ENCODE assay signal across 1 cellular context in the genomic region with DNA sequence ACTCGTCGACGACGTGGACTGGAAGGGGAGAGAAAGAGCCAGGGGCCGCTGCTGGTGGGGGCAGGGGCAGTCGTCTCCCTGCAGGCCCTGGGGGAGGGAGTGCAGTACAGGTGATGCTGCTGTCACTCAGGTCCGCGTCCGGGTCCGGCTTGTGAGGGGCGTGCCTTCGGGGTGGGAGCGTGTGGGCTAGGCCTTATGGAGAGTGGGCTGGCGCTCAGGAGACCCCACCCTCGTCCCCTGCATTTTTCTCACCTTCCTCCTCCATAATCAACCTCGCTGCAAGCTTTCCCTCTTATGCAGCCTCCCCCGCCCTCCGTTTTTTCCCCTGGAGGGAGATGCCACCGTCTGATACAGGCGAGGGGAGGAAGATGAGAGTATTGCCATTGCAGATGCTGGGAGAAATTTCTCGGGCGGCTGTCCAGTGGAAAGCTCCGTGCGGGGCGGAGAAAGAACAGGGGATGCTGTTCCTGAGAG.
TF ChIP-seq lines count a peak whose summit lies in the region.

No MANE protein-coding gene starts in this region.

TF ChIP-seq in GM23338, 12 proteins besides CTCF, POLR2A, EP300 and RAD21 (continued from another document):
- TF ChIP-seq, protein P1, sequence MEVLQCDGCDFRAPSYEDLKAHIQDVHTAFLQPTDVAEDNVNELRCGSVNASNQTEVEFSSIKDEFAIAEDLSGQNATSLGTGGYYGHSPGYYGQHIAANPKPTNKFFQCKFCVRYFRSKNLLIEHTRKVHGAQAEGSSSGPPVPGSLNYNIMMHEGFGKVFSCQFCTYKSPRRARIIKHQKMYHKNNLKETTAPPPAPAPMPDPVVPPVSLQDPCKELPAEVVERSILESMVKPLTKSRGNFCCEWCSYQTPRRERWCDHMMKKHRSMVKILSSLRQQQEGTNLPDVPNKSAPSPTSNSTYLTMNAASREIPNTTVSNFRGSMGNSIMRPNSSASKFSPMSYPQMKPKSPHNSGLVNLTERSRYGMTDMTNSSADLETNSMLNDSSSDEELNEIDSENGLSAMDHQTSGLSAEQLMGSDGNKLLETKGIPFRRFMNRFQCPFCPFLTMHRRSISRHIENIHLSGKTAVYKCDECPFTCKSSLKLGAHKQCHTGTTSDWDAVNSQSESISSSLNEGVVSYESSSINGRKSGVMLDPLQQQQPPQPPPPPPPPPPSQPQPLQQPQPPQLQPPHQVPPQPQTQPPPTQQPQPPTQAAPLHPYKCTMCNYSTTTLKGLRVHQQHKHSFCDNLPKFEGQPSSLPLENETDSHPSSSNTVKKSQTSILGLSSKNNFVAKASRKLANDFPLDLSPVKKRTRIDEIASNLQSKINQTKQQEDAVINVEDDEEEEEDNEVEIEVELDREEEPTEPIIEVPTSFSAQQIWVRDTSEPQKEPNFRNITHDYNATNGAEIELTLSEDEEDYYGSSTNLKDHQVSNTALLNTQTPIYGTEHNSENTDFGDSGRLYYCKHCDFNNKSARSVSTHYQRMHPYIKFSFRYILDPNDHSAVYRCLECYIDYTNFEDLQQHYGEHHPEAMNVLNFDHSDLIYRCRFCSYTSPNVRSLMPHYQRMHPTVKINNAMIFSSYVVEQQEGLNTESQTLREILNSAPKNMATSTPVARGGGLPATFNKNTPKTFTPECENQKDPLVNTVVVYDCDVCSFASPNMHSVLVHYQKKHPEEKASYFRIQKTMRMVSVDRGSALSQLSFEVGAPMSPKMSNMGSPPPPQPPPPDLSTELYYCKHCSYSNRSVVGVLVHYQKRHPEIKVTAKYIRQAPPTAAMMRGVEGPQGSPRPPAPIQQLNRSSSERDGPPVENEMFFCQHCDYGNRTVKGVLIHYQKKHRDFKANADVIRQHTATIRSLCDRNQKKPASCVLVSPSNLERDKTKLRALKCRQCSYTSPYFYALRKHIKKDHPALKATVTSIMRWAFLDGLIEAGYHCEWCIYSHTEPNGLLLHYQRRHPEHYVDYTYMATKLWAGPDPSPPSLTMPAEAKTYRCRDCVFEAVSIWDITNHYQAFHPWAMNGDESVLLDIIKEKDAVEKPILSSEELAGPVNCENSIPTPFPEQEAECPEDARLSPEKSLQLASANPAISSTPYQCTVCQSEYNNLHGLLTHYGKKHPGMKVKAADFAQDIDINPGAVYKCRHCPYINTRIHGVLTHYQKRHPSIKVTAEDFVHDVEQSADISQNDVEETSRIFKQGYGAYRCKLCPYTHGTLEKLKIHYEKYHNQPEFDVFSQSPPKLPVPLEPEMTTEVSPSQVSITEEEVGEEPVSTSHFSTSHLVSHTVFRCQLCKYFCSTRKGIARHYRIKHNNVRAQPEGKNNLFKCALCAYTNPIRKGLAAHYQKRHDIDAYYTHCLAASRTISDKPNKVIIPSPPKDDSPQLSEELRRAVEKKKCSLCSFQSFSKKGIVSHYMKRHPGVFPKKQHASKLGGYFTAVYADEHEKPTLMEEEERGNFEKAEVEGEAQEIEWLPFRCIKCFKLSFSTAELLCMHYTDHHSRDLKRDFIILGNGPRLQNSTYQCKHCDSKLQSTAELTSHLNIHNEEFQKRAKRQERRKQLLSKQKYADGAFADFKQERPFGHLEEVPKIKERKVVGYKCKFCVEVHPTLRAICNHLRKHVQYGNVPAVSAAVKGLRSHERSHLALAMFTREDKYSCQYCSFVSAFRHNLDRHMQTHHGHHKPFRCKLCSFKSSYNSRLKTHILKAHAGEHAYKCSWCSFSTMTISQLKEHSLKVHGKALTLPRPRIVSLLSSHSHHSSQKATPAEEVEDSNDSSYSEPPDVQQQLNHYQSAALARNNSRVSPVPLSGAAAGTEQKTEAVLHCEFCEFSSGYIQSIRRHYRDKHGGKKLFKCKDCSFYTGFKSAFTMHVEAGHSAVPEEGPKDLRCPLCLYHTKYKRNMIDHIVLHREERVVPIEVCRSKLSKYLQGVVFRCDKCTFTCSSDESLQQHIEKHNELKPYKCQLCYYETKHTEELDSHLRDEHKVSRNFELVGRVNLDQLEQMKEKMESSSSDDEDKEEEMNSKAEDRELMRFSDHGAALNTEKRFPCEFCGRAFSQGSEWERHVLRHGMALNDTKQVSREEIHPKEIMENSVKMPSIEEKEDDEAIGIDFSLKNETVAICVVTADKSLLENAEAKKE (CRISPR knock-in tag; IDR thresholded peaks at IDR 0.05), result no peak
